ENCODE assay signal across 15 cellular contexts in the genomic region with DNA sequence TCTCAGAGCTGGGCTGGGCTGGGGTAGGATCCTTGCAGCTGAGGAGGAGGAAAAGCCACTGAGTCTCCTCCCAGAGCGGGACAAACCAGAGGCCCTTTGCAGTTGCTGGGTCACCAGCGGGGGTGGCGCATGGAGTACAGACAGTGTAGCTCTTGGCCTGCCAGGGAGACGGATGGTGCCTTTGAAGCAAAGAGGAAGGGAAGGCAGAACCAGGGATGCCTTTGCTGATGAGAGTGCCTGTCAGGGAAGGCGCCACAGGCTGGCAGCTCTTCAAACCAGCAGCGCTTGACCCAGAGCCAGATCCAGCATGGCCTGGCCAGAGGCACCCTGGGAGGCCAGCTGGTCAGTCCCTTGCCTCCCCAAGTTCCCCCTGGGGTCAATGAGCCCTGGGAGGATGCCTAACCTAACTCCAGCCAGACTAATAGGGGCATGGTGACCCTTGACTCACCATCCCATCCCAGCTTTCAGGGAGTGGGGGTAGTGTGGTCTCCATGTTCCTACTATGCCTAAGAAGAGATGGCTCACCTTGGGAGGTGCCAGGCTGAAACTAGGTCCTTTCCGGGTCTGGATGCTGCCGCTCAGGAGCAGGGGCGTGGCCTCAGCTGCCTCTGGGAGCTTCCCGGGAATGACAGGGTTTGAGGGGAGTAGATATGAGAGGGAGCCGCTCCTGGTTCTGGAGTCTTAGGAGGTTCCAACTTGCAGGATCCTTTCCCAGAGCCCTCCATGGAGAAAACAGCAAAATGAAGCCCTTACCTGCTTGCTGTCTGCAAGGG. TPM values are rescaled to one million over a fixed set of nuclear protein-coding genes. Genes with fewer than 3 reads are reported as not detected.
DNase-seq lines count a peak whose midpoint lies in the region; ATAC-seq and TF ChIP-seq lines count a peak whose summit lies in the region.
"Had no signal": no experiment of that assay in that cellular context is flagged by ENCODE, and none has a peak within 500 bp of the region (broad histone marks: within the 10 kb centered on the region; RNA-seq: fewer than 3 reads in every experiment).

No MANE protein-coding gene starts in this region.

- H3K36me3 ChIP-seq in endodermal cell (ENCODE audit: control insufficient read depth, insufficient read depth, low read length) = peaks cover 17% of the 10 kb centered on the region

- H3K4me3 Mint-ChIP-seq in endodermal cell = no peak overlapping the region
- no peak overlapping the region for H3K4me3 Mint-ChIP-seq in neural crest cell
- no peak overlapping the region for H3K4me3 Mint-ChIP-seq in chondrocyte (ENCODE audit: unreplicated experiment)

- H3K27me3 ChIP-seq in endodermal cell (ENCODE audit: control insufficient read depth, insufficient read depth, low read length, poor library complexity, severe bottlenecking) = no peaks in the 10 kb centered on the region
- H3K27me3 ChIP-seq: SJSA1 had no signal

- WGBS in endodermal cell (ENCODE audit: insufficient coverage in 1 of 2, insufficient read length in 1 of 2), 2 experiments = 90 to 96% methylated on average over 8 to 11 of the region's 11 CpGs

- H3K36me3 Mint-ChIP-seq in endodermal cell (ENCODE audit: low read depth) (peaks cover 22% of the 10 kb centered on the region), neural crest cell (ENCODE audit: low read depth) (peaks cover 11% of the 10 kb centered on the region), chondrocyte (ENCODE audit: low read depth) (no peaks in the 10 kb centered on the region)

- H3K27ac Mint-ChIP-seq in endodermal cell (no peak overlapping the region), neural crest cell (ENCODE audit: unreplicated experiment) (peak overlapping the region; percentile 43), chondrocyte (ENCODE audit: unreplicated experiment) (no peak overlapping the region)

- H3K9me3 ChIP-seq in endodermal cell (ENCODE audit: control insufficient read depth, low read length) = no peaks in the 10 kb centered on the region
- H3K9me3 ChIP-seq: SJSA1 had no signal

- no peak overlapping the region for H3K4me3 ChIP-seq in endodermal cell (ENCODE audit: low read length)
- H3K4me3 ChIP-seq: SJSA1 had no signal

- ATAC-seq in GM19395 (IDR thresholded peaks at IDR 0.05; ENCODE audit: unreplicated experiment) = no peak

- no peaks in the 10 kb centered on the region for H3K4me1 ChIP-seq in endodermal cell (ENCODE audit: control insufficient read depth, insufficient read depth, low read length)
- H3K4me1 ChIP-seq: SJSA1 had no signal

- no peak overlapping the region for H3K9ac ChIP-seq in endodermal cell (ENCODE audit: extremely low read depth, low read length, poor library complexity, severe bottlenecking)

- no peak for TF ChIP-seq CTCF in endodermal cell (conservative IDR thresholded peaks at IDR 0.05)
- TF ChIP-seq CTCF in neural crest cell (conservative IDR thresholded peaks at IDR 0.05) = no peak
- no peak for TF ChIP-seq CTCF in chondrocyte (IDR thresholded peaks at IDR 0.05)

- H3K9me3 Mint-ChIP-seq in endodermal cell = no peaks in the 10 kb centered on the region
- H3K9me3 Mint-ChIP-seq in neural crest cell = no peaks in the 10 kb centered on the region
- no peaks in the 10 kb centered on the region for H3K9me3 Mint-ChIP-seq in chondrocyte (ENCODE audit: low read depth)

- peak; percentile 12 for DNase-seq in D341Med (ENCODE audit: low spot score)
- peak; percentile 44 for DNase-seq in RPMI7951 (ENCODE audit: low read depth)
- peak; percentile 45 for DNase-seq in endodermal cell
- DNase-seq in neural crest cell (ENCODE audit: low read depth, low spot score) = no peak
- no peak for DNase-seq in middle frontal gyrus (ENCODE audit: extremely low spot score, low spot score)
- no peak for DNase-seq in chondrocyte (ENCODE audit: low spot score)
- no peak for DNase-seq in DMS53 treated with DMSO at 0.1 percent for 48 hours (lab: John Stamatoyannopoulos, UW; ENCODE audit: unreplicated experiment)
- DNase-seq: activated CD4-positive, alpha-beta T cell treated with anti-CD3 and anti-CD28 coated beads for 1 hour; NCI-H510A treated with DMSO at 0.1 percent for 48 hours had no signal

- H3K27me3 Mint-ChIP-seq in endodermal cell (ENCODE audit: insufficient read depth) = no peaks in the 10 kb centered on the region
- peaks cover 2% of the 10 kb centered on the region for H3K27me3 Mint-ChIP-seq in neural crest cell (ENCODE audit: low read depth)
- no peaks in the 10 kb centered on the region for H3K27me3 Mint-ChIP-seq in chondrocyte (ENCODE audit: low read depth)

- peaks cover 7% of the 10 kb centered on the region for H3K4me1 Mint-ChIP-seq in endodermal cell
- H3K4me1 Mint-ChIP-seq in neural crest cell = peaks cover 26% of the 10 kb centered on the region
- H3K4me1 Mint-ChIP-seq in chondrocyte (ENCODE audit: low read depth) = peaks cover 34% of the 10 kb centered on the region

- H3K27ac ChIP-seq in endodermal cell (ENCODE audit: low read depth, low read length) = no peak overlapping the region
- H3K27ac ChIP-seq: SJSA1 had no signal

RNA-seq across cellular contexts. Expression of a gene that starts 19.8 kb away (rescaled TPM):
- 3.9 and 4.4 TPM in 2 replicates for total RNA-seq in RPMI7951 (2014; rRNA removed; shearing (Covaris generic))
- 10 to 100 TPM; 10.3 to 19.8 TPM for total RNA-seq in endodermal cell
- 39.3 TPM for polyA plus RNA-seq in endodermal cell (2013, experiment 1 of 2)
- 42.6 TPM for polyA plus RNA-seq in endodermal cell (2013, experiment 2 of 2)
- total RNA-seq in neural crest cell = 68.1 and 72.0 TPM in 2 replicates
- total RNA-seq in chondrocyte = 26.0 to 41.8 TPM (median 29.7 TPM) in 3 replicates

RNA-seq across cellular contexts. Expression of a gene that starts 31.6 kb away (rescaled TPM):
- 6.6 and 9.5 TPM in 2 replicates for total RNA-seq in RPMI7951 (2014; rRNA removed; shearing (Covaris generic))
- total RNA-seq in endodermal cell = 10 to 100 TPM; 21.5 to 32.5 TPM
- 26.1 TPM for polyA plus RNA-seq in endodermal cell (2013, experiment 1 of 2)
- 22.1 TPM for polyA plus RNA-seq in endodermal cell (2013, experiment 2 of 2)
- 37.2 and 38.8 TPM in 2 replicates for total RNA-seq in neural crest cell
- total RNA-seq in chondrocyte = 8.6 to 13.8 TPM (median 9.6 TPM) in 3 replicates

RNA-seq across cellular contexts. Expression of a gene that starts 45.1 kb away (rescaled TPM):
- total RNA-seq in RPMI7951 (2014; rRNA removed; shearing (Covaris generic)) = not detected in 2 replicates
- not detected for total RNA-seq in endodermal cell
- polyA plus RNA-seq in endodermal cell (2013, experiment 1 of 2) = not detected
- not detected for polyA plus RNA-seq in endodermal cell (2013, experiment 2 of 2)
- total RNA-seq in neural crest cell = not detected in 2 replicates
- not detected in 3 replicates for total RNA-seq in chondrocyte
- total RNA-seq: lower leg skin, MCF 10A, pulmonary artery endothelial cell, SJSA1, urinary bladder had no signal
- polyA plus RNA-seq: urinary bladder had no signal

Comparison
In these comparisons a context has a peak if more than half of its experiments do, and no peak if none do; other contexts are left out.
1. DNase-seq: peak in D341Med (single experiment), RPMI7951 (single experiment) and endodermal cell (single experiment); none in neural crest cell (single experiment), middle frontal gyrus (single experiment), chondrocyte (single experiment) and DMS53 treated with DMSO at 0.1 percent for 48 hours (single experiment).